Comparison of ENCODE assay signal across 8 cellular contexts in the genomic region with DNA sequence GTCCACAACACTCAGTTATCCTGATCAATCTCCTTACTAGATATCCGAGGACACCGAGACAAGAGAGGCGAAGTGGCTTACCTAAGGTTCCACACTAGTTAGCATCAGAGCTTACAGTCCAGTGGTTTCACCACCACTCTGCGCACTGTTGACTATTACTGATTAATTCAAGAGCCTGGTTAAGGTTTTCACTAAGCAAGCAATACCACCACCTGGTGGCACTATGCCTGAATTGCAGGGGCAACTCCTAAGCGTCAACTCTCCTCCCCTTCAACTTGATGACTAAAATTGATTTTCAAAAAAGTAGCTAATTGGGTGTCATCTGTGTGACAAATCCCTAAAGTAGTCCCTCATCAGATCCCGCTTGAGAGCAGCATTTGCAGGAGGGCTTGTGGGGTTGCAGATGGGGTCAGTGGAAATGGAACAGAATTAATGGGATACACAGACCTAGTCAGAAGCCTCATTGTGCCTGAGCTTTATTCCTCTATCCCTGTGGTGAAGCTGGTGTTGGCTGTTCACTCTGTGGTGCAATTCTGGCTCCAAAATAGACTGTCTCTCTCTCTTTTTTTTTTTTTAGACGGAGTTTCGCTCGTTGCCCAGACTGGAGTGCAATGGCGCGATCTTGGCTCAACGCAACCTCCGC. TPM values are rescaled to one million over a fixed set of nuclear protein-coding genes. Genes with fewer than 3 reads are reported as not detected.
DNase-seq lines count a peak whose midpoint lies in the region; ATAC-seq, FAIRE-seq and TF ChIP-seq lines count a peak whose summit lies in the region.

No MANE protein-coding gene starts in this region.

- H3K4me3 Mint-ChIP-seq in chondrocyte (ENCODE audit: unreplicated experiment) = no peak overlapping the region

- peaks cover 8% of the 10 kb centered on the region for H3K9me3 ChIP-seq in AG04450 (ENCODE audit: control insufficient read depth, insufficient read depth, low read length)

- no peak for ATAC-seq in HG02885 (IDR thresholded peaks at IDR 0.05; ENCODE audit: poor library complexity, unreplicated experiment)

- no peak overlapping the region for H3K27ac Mint-ChIP-seq in chondrocyte (ENCODE audit: unreplicated experiment)

- POLR2A ChIA-PET in AG04450 (lab: Yijun Ruan, JAX) = no interaction called here

- FAIRE-seq in GM12891 (lab: Jason Lieb, UNC) = no peak

- TF ChIP-seq POLR2A in GM12891 (IDR thresholded peaks at IDR 0.05; ENCODE audit: low read depth, low read length) = no peak

- no peak overlapping the region for H3K27ac ChIP-seq in AG04450 (ENCODE audit: low read depth, low read length)

- no peak overlapping the region for H3K4me3 ChIP-seq in AG04450 (ENCODE audit: low read depth, low read length)
- H3K4me3 ChIP-seq in retinal pigment epithelial cell (ENCODE audit: low read length) = no peak overlapping the region

- H3K27me3 ChIP-seq in AG04450 (ENCODE audit: control insufficient read depth, insufficient read depth, low read length) = peaks cover 22% of the 10 kb centered on the region

- H3K4me1 Mint-ChIP-seq in chondrocyte (ENCODE audit: low read depth) = no peaks in the 10 kb centered on the region

- H3K27me3 Mint-ChIP-seq in chondrocyte (ENCODE audit: low read depth) = peaks cover 19% of the 10 kb centered on the region

- TF ChIP-seq CTCF in AG04450 (IDR thresholded peaks at IDR 0.05; ENCODE audit: low read depth, low read length) (peak; percentile 61), chondrocyte (IDR thresholded peaks at IDR 0.05) (peak; percentile 72), retinal pigment epithelial cell (conservative IDR thresholded peaks at IDR 0.05; ENCODE audit: low read depth, low read length) (peak; percentile 85)

- DNase-seq in AG04450 (ENCODE audit: low read depth, low spot score) = no peak
- DNase-seq in GM12891 (ENCODE audit: insufficient read length, low spot score) = peak; percentile 50
- DNase-seq in RPMI7951 (ENCODE audit: low read depth) = peak; percentile 51
- no peak for DNase-seq in chondrocyte (ENCODE audit: low spot score)
- no peak for DNase-seq in retinal pigment epithelial cell (ENCODE audit: low read depth)
- DNase-seq in GF-D8 (lab: John Stamatoyannopoulos, UW) = no peak
- no peak for DNase-seq in NCI-H524 treated with DMSO at 0.1 percent for 48 hours (lab: John Stamatoyannopoulos, UW)

- peaks cover 2% of the 10 kb centered on the region for H3K9me3 Mint-ChIP-seq in chondrocyte (ENCODE audit: low read depth)

- H3K36me3 Mint-ChIP-seq in chondrocyte (ENCODE audit: low read depth) = no peaks in the 10 kb centered on the region

- CTCF ChIA-PET in AG04450 (lab: Charles Lee) = interaction anchor here (0.5 to 1.4 kb wide), 7 partner anchors 8 to 740 kb away, joined by 3 to 10 read pairs (median 3); no protein-coding TSS in a partner anchor

TF ChIP-seq in GM12891, 5 proteins besides CTCF, POLR2A, EP300 and RAD21:
- TF ChIP-seq PAX5 (IDR thresholded peaks at IDR 0.05; ENCODE audit: insufficient read depth, low read length, severe bottlenecking) (no peak), POLR2AphosphoS5 (IDR thresholded peaks at IDR 0.05; ENCODE audit: low read depth, low read length) (no peak), TAF1 (IDR thresholded peaks at IDR 0.05; ENCODE audit: low read depth, low read length) (no peak), SPI1 (IDR thresholded peaks at IDR 0.05; ENCODE audit: low read depth, low read length) (no peak), POU2F2 (IDR thresholded peaks at IDR 0.05; ENCODE audit: low read depth, low read length) (no peak)

RNA-seq across cellular contexts. Expression of gene TTC22, which starts 9.1 kb away (rescaled TPM):
- polyA plus RNA-seq in AG04450 (2011; rRNA removed) = not detected in 2 replicates
- not detected in 2 replicates for polyA minus RNA-seq in AG04450 (2011; rRNA and poly(A)+ RNA removed)
- polyA plus RNA-seq in GM12891 (2012; ENCODE audit: low read depth, missing spikeins) = 0.27 TPM
- not detected in 2 replicates for total RNA-seq in RPMI7951 (2014; rRNA removed; shearing (Covaris generic))
- not detected in 3 replicates for total RNA-seq in chondrocyte

RNA-seq across cellular contexts. Expression of gene PARS2, which starts 27.7 kb away (rescaled TPM):
- 4.2 and 4.7 TPM in 2 replicates for polyA plus RNA-seq in AG04450 (2011; rRNA removed)
- polyA minus RNA-seq in AG04450 (2011; rRNA and poly(A)+ RNA removed) = 7.7 and 10.3 TPM in 2 replicates
- polyA plus RNA-seq in GM12891 (2012; ENCODE audit: low read depth, missing spikeins) = 2.1 TPM
- 6.3 and 6.4 TPM in 2 replicates for total RNA-seq in RPMI7951 (2014; rRNA removed; shearing (Covaris generic))
- total RNA-seq in chondrocyte = 3.2 to 4.2 TPM (median 4.0 TPM) in 3 replicates

Comparison
In these comparisons a context has a peak if more than half of its experiments do, and no peak if none do; other contexts are left out.
1. DNase-seq: peak in GM12891 (single experiment) and RPMI7951 (single experiment); none in AG04450 (single experiment), chondrocyte (single experiment), retinal pigment epithelial cell (single experiment), GF-D8 (single experiment) and NCI-H524 treated with DMSO at 0.1 percent for 48 hours (single experiment).
2. Peak in every context shown above with its lines, with median percentiles within 50 percentile points of each other: CTCF ChIP-seq.